Comparison of ENCODE assay signal across 18 cellular contexts in genomic region chr2:237977380-237977779, GRCh38. TPM values are rescaled to one million over a fixed set of nuclear protein-coding genes. Genes with fewer than 3 reads are reported as not detected.
DNase-seq lines count a peak whose midpoint lies in the region; ATAC-seq and TF ChIP-seq lines count a peak whose summit lies in the region.
"Had no signal": no experiment of that assay in that cellular context is flagged by ENCODE, and none has a peak within 500 bp of the region (broad histone marks: within the 10 kb centered on the region; RNA-seq: fewer than 3 reads in every experiment).

No MANE protein-coding gene starts in this region.

- TF ChIP-seq CTCF in WTC11 (IDR thresholded peaks at IDR 0.05) (no peak), glutamatergic neuron (IDR thresholded peaks at IDR 0.05; ENCODE audit: partially characterized antibody, unreplicated experiment) (no peak), osteocyte (IDR thresholded peaks at IDR 0.05) (no peak)

- POLR2A ChIA-PET in WTC11 (lab: Charles Lee): no interaction called here
- POLR2A ChIA-PET in CD8-positive, alpha-beta memory T cell (lab: Charles Lee): no interaction called here

- ATAC-seq in HG02938 (IDR thresholded peaks at IDR 0.05; ENCODE audit: unreplicated experiment) (peak; percentile 51), WTC11 (no peak)
- ATAC-seq: esophagus mucosa had no signal

- H3K4me3 Mint-ChIP-seq in WTC11 (no peak overlapping the region), glutamatergic neuron (ENCODE audit: unreplicated experiment) (peak overlapping the region; percentile 46), osteocyte (ENCODE audit: unreplicated experiment) (no peak overlapping the region)
- H3K4me3 Mint-ChIP-seq in CD8-positive, alpha-beta memory T cell: no peak overlapping the region

- H3K27ac Mint-ChIP-seq in WTC11: 0 out of 2 replicates have a peak overlapping the region, but pooled peaks have one; percentile 7
- H3K27ac Mint-ChIP-seq in glutamatergic neuron (ENCODE audit: unreplicated experiment): no peak overlapping the region
- H3K27ac Mint-ChIP-seq in osteocyte (ENCODE audit: unreplicated experiment): no peak overlapping the region
- peak overlapping the region in 4 of 8 donors; percentile 18 to 66 (median 32) for H3K27ac Mint-ChIP-seq in CD8-positive, alpha-beta memory T cell

- no peaks in the 10 kb centered on the region for H3K27me3 ChIP-seq in BLaER1
- no peaks in the 10 kb centered on the region for H3K27me3 ChIP-seq in CD8-positive, alpha-beta memory T cell (ENCODE audit: insufficient read depth, low read length, poor library complexity, severe bottlenecking)
- H3K27me3 ChIP-seq: ovary, sigmoid colon had no signal

- H3K4me3 ChIP-seq in BLaER1: no peak overlapping the region
- H3K4me3 ChIP-seq in CD8-positive, alpha-beta memory T cell (ENCODE audit: low read length): no peak overlapping the region
- H3K4me3 ChIP-seq: ovary, PC-9, sigmoid colon had no signal

- peak overlapping the region; percentile 78 for H3K4me2 ChIP-seq in BLaER1
- H3K4me2 ChIP-seq: PC-9 had no signal

- H3K36me3 ChIP-seq in BLaER1: peaks cover 32% of the 10 kb centered on the region
- H3K36me3 ChIP-seq in CD8-positive, alpha-beta memory T cell (ENCODE audit: insufficient read depth, low read length): peaks cover 9% of the 10 kb centered on the region
- H3K36me3 ChIP-seq: ovary had no signal

- CTCF ChIA-PET in WTC11 (lab: Charles Lee): no interaction called here
- CTCF ChIA-PET in CD8-positive, alpha-beta memory T cell (lab: Charles Lee): interaction anchor here (0.9 kb wide), 1 partner anchor 55 kb away, joined by 3 read pairs; no protein-coding TSS in a partner anchor

- peak overlapping the region; percentile 40 for H3K9ac ChIP-seq in BLaER1

- DNase-seq in WTC11 (ENCODE audit: low spot score): no peak
- DNase-seq in glutamatergic neuron: no peak
- no peak for DNase-seq in osteocyte (ENCODE audit: extremely low spot score, unreplicated experiment)
- no peak for DNase-seq in activated CD4-positive, CD25-positive, alpha-beta regulatory T cell treated with anti-CD3 and anti-CD28 coated beads, Interleukin-2, amount 50 U/mL, for 72 hours
- DNase-seq in CD8-positive, alpha-beta memory T cell: no peak
- DNase-seq in NCI-H1417 treated with DMSO at 0.1 percent for 48 hours (lab: John Stamatoyannopoulos, UW): no peak
- DNase-seq: GOT3, IMR-90, MV-4-11, NCI-H2081 treated with DMSO at 0.1 percent for 48 hours, NCI-H69, ovary, sigmoid colon, T1000 had no signal

- H3K4me1 ChIP-seq in BLaER1: peaks cover 67% of the 10 kb centered on the region
- peaks cover 36% of the 10 kb centered on the region for H3K4me1 ChIP-seq in CD8-positive, alpha-beta memory T cell (ENCODE audit: insufficient read depth, low read length)

- H3K4me1 Mint-ChIP-seq in WTC11: peaks cover 23% of the 10 kb centered on the region
- H3K4me1 Mint-ChIP-seq in glutamatergic neuron (ENCODE audit: low read depth, unreplicated experiment): peaks cover 32% of the 10 kb centered on the region
- H3K4me1 Mint-ChIP-seq in osteocyte (ENCODE audit: unreplicated experiment): peaks cover 24% of the 10 kb centered on the region
- H3K4me1 Mint-ChIP-seq in CD8-positive, alpha-beta memory T cell: peaks cover 40 to 48% (median 48%) of the 10 kb centered on the region in 3 donors

- H4K20me1 ChIP-seq in BLaER1: peaks cover 68% of the 10 kb centered on the region

- no peaks in the 10 kb centered on the region for H3K9me3 Mint-ChIP-seq in WTC11
- peaks cover 1% of the 10 kb centered on the region for H3K9me3 Mint-ChIP-seq in glutamatergic neuron (ENCODE audit: unreplicated experiment)
- H3K9me3 Mint-ChIP-seq in osteocyte (ENCODE audit: unreplicated experiment): no peaks in the 10 kb centered on the region
- no peaks in the 10 kb centered on the region for H3K9me3 Mint-ChIP-seq in CD8-positive, alpha-beta memory T cell

- H3K27me3 Mint-ChIP-seq in WTC11 (ENCODE audit: low read depth) (no peaks in the 10 kb centered on the region), glutamatergic neuron (ENCODE audit: unreplicated experiment) (peaks cover 6% of the 10 kb centered on the region), osteocyte (ENCODE audit: unreplicated experiment) (no peaks in the 10 kb centered on the region)
- no peaks in the 10 kb centered on the region for H3K27me3 Mint-ChIP-seq in CD8-positive, alpha-beta memory T cell

- H3K36me3 Mint-ChIP-seq in WTC11: peaks cover 12% of the 10 kb centered on the region
- no peaks in the 10 kb centered on the region for H3K36me3 Mint-ChIP-seq in glutamatergic neuron (ENCODE audit: unreplicated experiment)
- H3K36me3 Mint-ChIP-seq in osteocyte (ENCODE audit: unreplicated experiment): peaks cover 18% of the 10 kb centered on the region
- H3K36me3 Mint-ChIP-seq in CD8-positive, alpha-beta memory T cell: peaks cover 0 to 51% (median 15%) of the 10 kb centered on the region in 3 donors

- H3K27ac ChIP-seq in BLaER1: peak overlapping the region; percentile 57
- no peak overlapping the region for H3K27ac ChIP-seq in CD8-positive, alpha-beta memory T cell (ENCODE audit: low read depth, low read length)
- H3K27ac ChIP-seq: ovary, PC-9, sigmoid colon had no signal

- no peaks in the 10 kb centered on the region for H3K9me3 ChIP-seq in BLaER1
- no peaks in the 10 kb centered on the region for H3K9me3 ChIP-seq in CD8-positive, alpha-beta memory T cell (ENCODE audit: low read length)
- H3K9me3 ChIP-seq: ovary, sigmoid colon had no signal

TF ChIP-seq in WTC11, 78 proteins besides CTCF, POLR2A, EP300 and RAD21:
- no peak for TF ChIP-seq STAT6 (CRISPR knock-in tag; conservative IDR thresholded peaks at IDR 0.05; ENCODE audit: low read depth)
- TF ChIP-seq GABPB1 (CRISPR knock-in tag; IDR thresholded peaks at IDR 0.05): no peak
- TF ChIP-seq ZBTB21 (CRISPR knock-in tag; IDR thresholded peaks at IDR 0.05; ENCODE audit: borderline replicate concordance): no peak
- TF ChIP-seq NFE2L1 (CRISPR knock-in tag; IDR thresholded peaks at IDR 0.05): no peak
- no peak for TF ChIP-seq GTF2I (CRISPR knock-in tag; conservative IDR thresholded peaks at IDR 0.05)
- no peak for TF ChIP-seq PRRX2 (CRISPR knock-in tag; IDR thresholded peaks at IDR 0.05)
- no peak for TF ChIP-seq MXD4 (CRISPR knock-in tag; IDR thresholded peaks at IDR 0.05; ENCODE audit: borderline replicate concordance)
- no peak for TF ChIP-seq CREM (CRISPR knock-in tag; IDR thresholded peaks at IDR 0.05)
- no peak for TF ChIP-seq FOXP4 (CRISPR knock-in tag; IDR thresholded peaks at IDR 0.05)
- no peak for TF ChIP-seq ZNF317 (CRISPR knock-in tag; IDR thresholded peaks at IDR 0.05; ENCODE audit: borderline replicate concordance, low read depth)
- no peak for TF ChIP-seq IRF2 (CRISPR knock-in tag; IDR thresholded peaks at IDR 0.05; ENCODE audit: borderline replicate concordance, low read depth)
- no peak for TF ChIP-seq ATF2 (CRISPR knock-in tag; IDR thresholded peaks at IDR 0.05; ENCODE audit: borderline replicate concordance, low read depth)

RNA-seq across cellular contexts. Expression of gene UBE2F, which starts 10.6 kb away (rescaled TPM):
- total RNA-seq in WTC11 (2021) (48.8 to 50.6 TPM (median 49.5 TPM) in 3 replicates), glutamatergic neuron (ENCODE audit: unreplicated experiment) (43.0 TPM), osteocyte (54.3 and 56.5 TPM in 2 replicates)
- 10 to 100 TPM; 65.8 to 68.8 TPM for total RNA-seq in CD8-positive, alpha-beta memory T cell
- 70.7 TPM for polyA plus RNA-seq in CD8-positive, alpha-beta memory T cell
